ENCODE assay signal across 1 cellular context in the genomic region with DNA sequence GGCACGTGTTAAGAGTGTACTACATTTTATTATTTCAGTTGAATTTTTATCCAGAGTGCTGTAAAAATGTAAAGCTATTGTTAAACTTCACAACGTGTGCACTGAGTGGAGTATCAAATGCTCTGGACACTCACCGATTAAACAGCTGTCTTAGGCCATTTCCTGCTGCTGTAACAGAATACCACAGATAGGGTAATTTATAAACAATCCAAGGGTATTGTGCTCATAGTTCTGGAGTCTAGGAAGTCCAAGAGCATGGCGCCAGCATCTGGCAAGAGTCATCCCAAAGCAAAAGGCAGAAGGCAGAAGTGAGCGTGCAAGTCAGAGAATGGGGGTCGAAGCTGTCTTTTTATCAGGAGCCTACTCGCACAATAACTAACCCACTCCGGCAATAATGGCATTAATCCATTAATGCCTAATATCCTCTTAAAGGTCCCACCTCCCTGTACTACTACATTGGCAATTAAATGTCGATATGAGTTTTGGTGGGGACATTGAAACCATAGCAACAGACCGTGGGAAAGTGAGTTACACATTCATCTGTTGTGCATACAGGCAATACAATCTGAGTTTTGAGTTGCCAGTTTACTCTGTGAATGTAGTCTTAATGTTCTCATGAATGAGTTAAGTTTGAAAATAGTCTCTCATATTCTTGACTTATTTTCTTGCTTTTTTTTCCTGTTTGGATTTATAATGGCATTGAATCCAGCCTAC.
TF ChIP-seq lines count a peak whose summit lies in the region.

No MANE protein-coding gene starts in this region.

TF ChIP-seq in GM23338, 12 proteins besides CTCF, POLR2A, EP300 and RAD21 (continued from another document):
- TF ChIP-seq, protein P1, sequence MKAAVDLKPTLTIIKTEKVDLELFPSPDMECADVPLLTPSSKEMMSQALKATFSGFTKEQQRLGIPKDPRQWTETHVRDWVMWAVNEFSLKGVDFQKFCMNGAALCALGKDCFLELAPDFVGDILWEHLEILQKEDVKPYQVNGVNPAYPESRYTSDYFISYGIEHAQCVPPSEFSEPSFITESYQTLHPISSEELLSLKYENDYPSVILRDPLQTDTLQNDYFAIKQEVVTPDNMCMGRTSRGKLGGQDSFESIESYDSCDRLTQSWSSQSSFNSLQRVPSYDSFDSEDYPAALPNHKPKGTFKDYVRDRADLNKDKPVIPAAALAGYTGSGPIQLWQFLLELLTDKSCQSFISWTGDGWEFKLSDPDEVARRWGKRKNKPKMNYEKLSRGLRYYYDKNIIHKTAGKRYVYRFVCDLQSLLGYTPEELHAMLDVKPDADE (IDR thresholded peaks at IDR 0.05) = no peak
- no peak for TF ChIP-seq EZH2phosphoT487 (IDR thresholded peaks at IDR 0.05; ENCODE audit: unreplicated experiment)
- TF ChIP-seq, protein P2, sequence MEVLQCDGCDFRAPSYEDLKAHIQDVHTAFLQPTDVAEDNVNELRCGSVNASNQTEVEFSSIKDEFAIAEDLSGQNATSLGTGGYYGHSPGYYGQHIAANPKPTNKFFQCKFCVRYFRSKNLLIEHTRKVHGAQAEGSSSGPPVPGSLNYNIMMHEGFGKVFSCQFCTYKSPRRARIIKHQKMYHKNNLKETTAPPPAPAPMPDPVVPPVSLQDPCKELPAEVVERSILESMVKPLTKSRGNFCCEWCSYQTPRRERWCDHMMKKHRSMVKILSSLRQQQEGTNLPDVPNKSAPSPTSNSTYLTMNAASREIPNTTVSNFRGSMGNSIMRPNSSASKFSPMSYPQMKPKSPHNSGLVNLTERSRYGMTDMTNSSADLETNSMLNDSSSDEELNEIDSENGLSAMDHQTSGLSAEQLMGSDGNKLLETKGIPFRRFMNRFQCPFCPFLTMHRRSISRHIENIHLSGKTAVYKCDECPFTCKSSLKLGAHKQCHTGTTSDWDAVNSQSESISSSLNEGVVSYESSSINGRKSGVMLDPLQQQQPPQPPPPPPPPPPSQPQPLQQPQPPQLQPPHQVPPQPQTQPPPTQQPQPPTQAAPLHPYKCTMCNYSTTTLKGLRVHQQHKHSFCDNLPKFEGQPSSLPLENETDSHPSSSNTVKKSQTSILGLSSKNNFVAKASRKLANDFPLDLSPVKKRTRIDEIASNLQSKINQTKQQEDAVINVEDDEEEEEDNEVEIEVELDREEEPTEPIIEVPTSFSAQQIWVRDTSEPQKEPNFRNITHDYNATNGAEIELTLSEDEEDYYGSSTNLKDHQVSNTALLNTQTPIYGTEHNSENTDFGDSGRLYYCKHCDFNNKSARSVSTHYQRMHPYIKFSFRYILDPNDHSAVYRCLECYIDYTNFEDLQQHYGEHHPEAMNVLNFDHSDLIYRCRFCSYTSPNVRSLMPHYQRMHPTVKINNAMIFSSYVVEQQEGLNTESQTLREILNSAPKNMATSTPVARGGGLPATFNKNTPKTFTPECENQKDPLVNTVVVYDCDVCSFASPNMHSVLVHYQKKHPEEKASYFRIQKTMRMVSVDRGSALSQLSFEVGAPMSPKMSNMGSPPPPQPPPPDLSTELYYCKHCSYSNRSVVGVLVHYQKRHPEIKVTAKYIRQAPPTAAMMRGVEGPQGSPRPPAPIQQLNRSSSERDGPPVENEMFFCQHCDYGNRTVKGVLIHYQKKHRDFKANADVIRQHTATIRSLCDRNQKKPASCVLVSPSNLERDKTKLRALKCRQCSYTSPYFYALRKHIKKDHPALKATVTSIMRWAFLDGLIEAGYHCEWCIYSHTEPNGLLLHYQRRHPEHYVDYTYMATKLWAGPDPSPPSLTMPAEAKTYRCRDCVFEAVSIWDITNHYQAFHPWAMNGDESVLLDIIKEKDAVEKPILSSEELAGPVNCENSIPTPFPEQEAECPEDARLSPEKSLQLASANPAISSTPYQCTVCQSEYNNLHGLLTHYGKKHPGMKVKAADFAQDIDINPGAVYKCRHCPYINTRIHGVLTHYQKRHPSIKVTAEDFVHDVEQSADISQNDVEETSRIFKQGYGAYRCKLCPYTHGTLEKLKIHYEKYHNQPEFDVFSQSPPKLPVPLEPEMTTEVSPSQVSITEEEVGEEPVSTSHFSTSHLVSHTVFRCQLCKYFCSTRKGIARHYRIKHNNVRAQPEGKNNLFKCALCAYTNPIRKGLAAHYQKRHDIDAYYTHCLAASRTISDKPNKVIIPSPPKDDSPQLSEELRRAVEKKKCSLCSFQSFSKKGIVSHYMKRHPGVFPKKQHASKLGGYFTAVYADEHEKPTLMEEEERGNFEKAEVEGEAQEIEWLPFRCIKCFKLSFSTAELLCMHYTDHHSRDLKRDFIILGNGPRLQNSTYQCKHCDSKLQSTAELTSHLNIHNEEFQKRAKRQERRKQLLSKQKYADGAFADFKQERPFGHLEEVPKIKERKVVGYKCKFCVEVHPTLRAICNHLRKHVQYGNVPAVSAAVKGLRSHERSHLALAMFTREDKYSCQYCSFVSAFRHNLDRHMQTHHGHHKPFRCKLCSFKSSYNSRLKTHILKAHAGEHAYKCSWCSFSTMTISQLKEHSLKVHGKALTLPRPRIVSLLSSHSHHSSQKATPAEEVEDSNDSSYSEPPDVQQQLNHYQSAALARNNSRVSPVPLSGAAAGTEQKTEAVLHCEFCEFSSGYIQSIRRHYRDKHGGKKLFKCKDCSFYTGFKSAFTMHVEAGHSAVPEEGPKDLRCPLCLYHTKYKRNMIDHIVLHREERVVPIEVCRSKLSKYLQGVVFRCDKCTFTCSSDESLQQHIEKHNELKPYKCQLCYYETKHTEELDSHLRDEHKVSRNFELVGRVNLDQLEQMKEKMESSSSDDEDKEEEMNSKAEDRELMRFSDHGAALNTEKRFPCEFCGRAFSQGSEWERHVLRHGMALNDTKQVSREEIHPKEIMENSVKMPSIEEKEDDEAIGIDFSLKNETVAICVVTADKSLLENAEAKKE (CRISPR knock-in tag; IDR thresholded peaks at IDR 0.05) = no peak
